Comparison of ENCODE assay signal across 8 cellular contexts in genomic region chrX:154526901-154527675, GRCh38. TPM values are rescaled to one million over a fixed set of nuclear protein-coding genes. Genes with fewer than 3 reads are reported as not detected.
A peak's percentile ranks its signal among the peaks of the same experiment; 100 is the strongest.
DNase-seq lines count a peak whose midpoint lies in the region; ATAC-seq and TF ChIP-seq lines count a peak whose summit lies in the region.

No MANE protein-coding gene starts in this region.

- H3K4me3 Mint-ChIP-seq in CD14-positive monocyte (peak overlapping the region; percentile 41 to 74), neural progenitor cell (peak overlapping the region; percentile 50)

- DNase-seq in CD14-positive monocyte (ENCODE audit: low spot score) (peak; percentile 52), LHCN-M2 (ENCODE audit: low read depth) (peak; percentile 76), RPMI7951 (ENCODE audit: low read depth) (peak; percentile 66), foreskin keratinocyte (peak in 1 of 2 donors; percentile 83), neural progenitor cell (ENCODE audit: low spot score) (peak; percentile 88), upper lobe of left lung (peak in 1 of 2 donors; percentile 79)
- DNase-seq in activated T-helper 9 cell treated with anti-CD3 and anti-CD28 coated beads, Interleukin-2, amount 50 U/mL, for 16 hours (ENCODE audit: low read depth), result peak; percentile 35

- H3K4me2 ChIP-seq in neural progenitor cell, result peak overlapping the region; percentile 70

- 13 to 27% methylated on average over 7 to 15 of the region's 15 CpGs for WGBS in upper lobe of left lung, 2 donors

- H3K27ac Mint-ChIP-seq in CD14-positive monocyte (peak overlapping the region in 5 of 7 donors; percentile 7 to 69 (median 33)), neural progenitor cell (peak overlapping the region; percentile 60)

- H3K4me3 ChIP-seq in neural progenitor cell (peak overlapping the region; percentile 33), upper lobe of left lung (peak overlapping the region in 3 of 4 donors; percentile 16 to 33 (median 27))

- no peak overlapping the region for H3K9ac ChIP-seq in neural progenitor cell

- H3K27me3 Mint-ChIP-seq in CD14-positive monocyte (ENCODE audit: low read depth in 3 of 3) (peaks cover 1 to 19% (median 1%) of the 10 kb centered on the region in 3 donors), neural progenitor cell (ENCODE audit: insufficient read depth, low read depth) (peaks cover 8% of the 10 kb centered on the region)

- H3K9me3 Mint-ChIP-seq in CD14-positive monocyte (peaks cover 0 to 2% (median 0%) of the 10 kb centered on the region in 7 donors), neural progenitor cell (peaks cover 13% of the 10 kb centered on the region)

- ATAC-seq in GM19463 (IDR thresholded peaks at IDR 0.05; ENCODE audit: unreplicated experiment), result peak; percentile 77
- ATAC-seq in foreskin keratinocyte, result peak; percentile 91
- ATAC-seq in upper lobe of left lung (ENCODE audit: low FRiP score in 2 of 2), result peak; percentile 81 to 94

- H2AFZ ChIP-seq in neural progenitor cell (replicated peaks), result no peak overlapping the region

- H3K27me3 ChIP-seq in foreskin keratinocyte (no peaks in the 10 kb centered on the region), neural progenitor cell (peaks cover 27% of the 10 kb centered on the region), upper lobe of left lung (no peaks in the 10 kb centered on the region)

- H3F3A ChIP-seq in neural progenitor cell (ENCODE audit: low read depth), result peaks cover 4% of the 10 kb centered on the region

- intact Hi-C loops in CD14-positive monocyte (cut with micrococcal nuclease), result no loop called here

- H3K9me3 ChIP-seq in neural progenitor cell (ENCODE audit: low read depth) (no peaks in the 10 kb centered on the region), upper lobe of left lung (no peaks in the 10 kb centered on the region)

- no peaks in the 10 kb centered on the region for H4K20me1 ChIP-seq in neural progenitor cell (ENCODE audit: low read depth)

- no peaks in the 10 kb centered on the region for H3K36me3 ChIP-seq in neural progenitor cell
- peaks cover 0 to 4% (median under 1%) of the 10 kb centered on the region in 4 donors for H3K36me3 ChIP-seq in upper lobe of left lung

- no peak for TF ChIP-seq EP300 in upper lobe of left lung (IDR thresholded peaks at IDR 0.05)

- peak; percentile 50 for TF ChIP-seq CTCF in CD14-positive monocyte (IDR thresholded peaks at IDR 0.05)
- TF ChIP-seq CTCF in foreskin keratinocyte (conservative IDR thresholded peaks at IDR 0.05), result peak; percentile 69
- peak; percentile 52 for TF ChIP-seq CTCF in neural progenitor cell (IDR thresholded peaks at IDR 0.05)
- TF ChIP-seq CTCF in upper lobe of left lung (IDR thresholded peaks at IDR 0.05), result peak; percentile 35 to 53 (median 42)

- H3K79me2 ChIP-seq in neural progenitor cell (ENCODE audit: low read depth), result no peaks in the 10 kb centered on the region

- H3K4me1 ChIP-seq in foreskin keratinocyte, result peaks cover 8% of the 10 kb centered on the region
- H3K4me1 ChIP-seq in neural progenitor cell, result peaks cover 3% of the 10 kb centered on the region
- peaks cover 4 to 11% (median 5%) of the 10 kb centered on the region in 4 donors for H3K4me1 ChIP-seq in upper lobe of left lung

- H3K4me1 Mint-ChIP-seq in CD14-positive monocyte, result peaks cover 11% of the 10 kb centered on the region
- H3K4me1 Mint-ChIP-seq in neural progenitor cell, result peaks cover 8% of the 10 kb centered on the region

- H3K27ac ChIP-seq in foreskin keratinocyte (peak overlapping the region; percentile 91), neural progenitor cell (no peak overlapping the region), upper lobe of left lung (peak overlapping the region; percentile 60 to 77 (median 72))

- TF ChIP-seq POLR2A in upper lobe of left lung (IDR thresholded peaks at IDR 0.05), result peak in 1 of 4 donors; percentile 22

- H3K36me3 Mint-ChIP-seq in CD14-positive monocyte (peaks cover 4 to 11% of the 10 kb centered on the region in 2 donors), neural progenitor cell (peaks cover 3% of the 10 kb centered on the region)

RNA-seq across cellular contexts. Expression of gene FAM3A, which starts 11.1 kb away (rescaled TPM):
- polyA plus RNA-seq in CD14-positive monocyte (10 to 100 TPM; 14.5 to 16.3 TPM), foreskin keratinocyte (31.9 and 36.8 TPM in 2 replicates)
- total RNA-seq in LHCN-M2 (2014; rRNA removed) (46.5 and 47.4 TPM in 2 replicates), foreskin keratinocyte (23.7 and 27.1 TPM in 2 replicates), neural progenitor cell (ENCODE audit: low replicate concordance) (4.5 and 16.8 TPM in 2 replicates), upper lobe of left lung (10 to 100 TPM; 41.0 to 67.1 (median 49.3) TPM)
- polyA plus RNA-seq in LHCN-M2 (2012), result 48.8 TPM
- total RNA-seq in RPMI7951 (2014; rRNA removed; shearing (Covaris generic)), result 16.5 and 22.3 TPM in 2 replicates

RNA-seq across cellular contexts. Expression of gene G6PD, which starts 19.6 kb away (rescaled TPM):
- 10 to 100 TPM; 10.7 to 14.7 TPM for polyA plus RNA-seq in CD14-positive monocyte
- 56.9 and 60.1 TPM in 2 replicates for total RNA-seq in LHCN-M2 (2014; rRNA removed)
- polyA plus RNA-seq in LHCN-M2 (2012), result 321 TPM
- 50.1 and 82.3 TPM in 2 replicates for total RNA-seq in RPMI7951 (2014; rRNA removed; shearing (Covaris generic))
- 88.2 and 94.3 TPM in 2 replicates for total RNA-seq in foreskin keratinocyte
- 102 and 112 TPM in 2 replicates for polyA plus RNA-seq in foreskin keratinocyte
- total RNA-seq in neural progenitor cell (ENCODE audit: low replicate concordance), result 21.6 and 44.6 TPM in 2 replicates
- total RNA-seq in upper lobe of left lung, result 100 to 1,000 TPM in 2 of 6 donors, 10 to 100 TPM in 4; 50.4 to 112 (median 81.7) TPM

RNA-seq across cellular contexts. Expression of gene IKBKG, which starts 20.3 kb away (rescaled TPM):
- polyA plus RNA-seq in CD14-positive monocyte, result 10 to 100 TPM; 31.3 to 33.7 TPM
- total RNA-seq in LHCN-M2 (2014; rRNA removed), result 21.5 and 22.4 TPM in 2 replicates
- 30.3 TPM for polyA plus RNA-seq in LHCN-M2 (2012)
- total RNA-seq in RPMI7951 (2014; rRNA removed; shearing (Covaris generic)), result 11.2 and 16.5 TPM in 2 replicates
- 20.1 and 21.7 TPM in 2 replicates for total RNA-seq in foreskin keratinocyte
- polyA plus RNA-seq in foreskin keratinocyte, result 23.1 and 24.9 TPM in 2 replicates
- 11.7 and 13.2 TPM in 2 replicates for total RNA-seq in neural progenitor cell (ENCODE audit: low replicate concordance)
- 10 to 100 TPM; 11.1 to 46.3 (median 39.7) TPM for total RNA-seq in upper lobe of left lung

RNA-seq across cellular contexts. Expression of gene SLC10A3, which starts 36.7 kb away (rescaled TPM):
- polyA plus RNA-seq in CD14-positive monocyte (10 to 100 TPM; 25.3 to 26.7 TPM), foreskin keratinocyte (23.4 and 25.2 TPM in 2 replicates)
- total RNA-seq in LHCN-M2 (2014; rRNA removed) (48.8 and 57.7 TPM in 2 replicates), foreskin keratinocyte (22.3 and 24.0 TPM in 2 replicates), neural progenitor cell (ENCODE audit: low replicate concordance) (3.5 and 5.7 TPM in 2 replicates), upper lobe of left lung (10 to 100 TPM; 16.8 to 33.4 (median 28.7) TPM)
- polyA plus RNA-seq in LHCN-M2 (2012), result 38.0 TPM
- total RNA-seq in RPMI7951 (2014; rRNA removed; shearing (Covaris generic)), result 19.5 and 25.6 TPM in 2 replicates

RNA-seq across cellular contexts. Expression of gene UBL4A, which starts 40.7 kb away (rescaled TPM):
- polyA plus RNA-seq in CD14-positive monocyte (10 to 100 TPM; 27.9 to 28.1 TPM), foreskin keratinocyte (36.2 and 38.2 TPM in 2 replicates)
- total RNA-seq in LHCN-M2 (2014; rRNA removed) (43.6 and 48.3 TPM in 2 replicates), foreskin keratinocyte (42.1 and 44.9 TPM in 2 replicates), neural progenitor cell (ENCODE audit: low replicate concordance) (12.1 and 31.1 TPM in 2 replicates), upper lobe of left lung (10 to 100 TPM; 13.6 to 52.2 (median 43.8) TPM)
- polyA plus RNA-seq in LHCN-M2 (2012), result 34.3 TPM
- 46.0 and 50.1 TPM in 2 replicates for total RNA-seq in RPMI7951 (2014; rRNA removed; shearing (Covaris generic))
